ENCODE assay signal across 12 cellular contexts in genomic region chr3:9901967-9902366, GRCh38. TPM values are rescaled to one million over a fixed set of nuclear protein-coding genes. Genes with fewer than 3 reads are reported as not detected.
DNase-seq lines count a peak whose midpoint lies in the region; ATAC-seq and TF ChIP-seq lines count a peak whose summit lies in the region.
"Had no signal": no experiment of that assay in that cellular context is flagged by ENCODE, and none has a peak within 500 bp of the region (broad histone marks: within the 10 kb centered on the region; RNA-seq: fewer than 3 reads in every experiment).

No MANE protein-coding gene starts in this region.

- POLR2A ChIA-PET in activated CD4-positive, alpha-beta memory T cell treated with anti-CD3 and anti-CD28 coated beads for 36 hours (lab: Charles Lee), result interaction anchor here (0.6 to 2.6 kb wide), 6 partner anchors 8 to 381 kb away, joined by 3 to 16 read pairs (median 5); partner anchors contain the start of gene JAGN1

- H3K27ac ChIP-seq in esophagus squamous epithelium (peak overlapping the region in 3 of 4 donors; percentile 77 to 83 (median 81)), tibial artery (peak overlapping the region; percentile 79 to 82), adrenal gland (no peak overlapping the region), endodermal cell (ENCODE audit: low read depth, low read length) (no peak overlapping the region)

- H3K4me1 ChIP-seq in esophagus squamous epithelium (peaks cover 11 to 53% (median 25%) of the 10 kb centered on the region in 3 donors), tibial artery (peaks cover 0 to 47% (median 17%) of the 10 kb centered on the region in 4 donors), adrenal gland (replicated peaks in 1 of 2) (peaks cover 13 to 14% of the 10 kb centered on the region in 2 donors), endodermal cell (ENCODE audit: control insufficient read depth, insufficient read depth, low read length) (no peaks in the 10 kb centered on the region)

- peak; percentile 59 for DNase-seq in activated CD8-positive, alpha-beta memory T cell treated with anti-CD3 and anti-CD28 coated beads, Interleukin-2, amount 10 ng/mL, durations not matched to agents 7 days and 5 days
- no peak for DNase-seq in activated CD8-positive, alpha-beta memory T cell treated with anti-CD3 and anti-CD28 coated beads, Interleukin-2, amount 50 U/mL, for 48 hours
- peak; percentile 70 for DNase-seq in activated CD4-positive, alpha-beta memory T cell treated with anti-CD3 and anti-CD28 coated beads for 36 hours
- DNase-seq in esophagus squamous epithelium (lab: John Stamatoyannopoulos, UW), result no peak
- no peak for DNase-seq in tibial artery
- no peak for DNase-seq in adrenal gland
- DNase-seq in endodermal cell, result no peak
- no peak for DNase-seq in NCI-H1048 (lab: John Stamatoyannopoulos, UW)
- DNase-seq: activated gamma-delta T cell, NCI-H1436, sigmoid colon had no signal

- TF ChIP-seq POLR2A in esophagus squamous epithelium (IDR thresholded peaks at IDR 0.05) (no peak), adrenal gland (IDR thresholded peaks at IDR 0.05) (no peak)

- CTCF ChIA-PET in activated CD8-positive, alpha-beta memory T cell treated with anti-CD3 and anti-CD28 coated beads, Interleukin-2, amount 10 ng/mL, durations not matched to agents 7 days and 5 days (lab: Charles Lee), result interaction anchor here (0.9 to 3.7 kb wide), 4 partner anchors 10 to 61 kb away, joined by 3 to 16 read pairs (median 4); partner anchors contain the start of gene CRELD1
- CTCF ChIA-PET in activated CD4-positive, alpha-beta memory T cell treated with anti-CD3 and anti-CD28 coated beads for 36 hours (lab: Charles Lee), result interaction anchor here (1.0 to 1.7 kb wide), 4 partner anchors 8 to 53 kb away, joined by 3 to 9 read pairs (median 6); no protein-coding TSS in a partner anchor

- peaks cover 25% of the 10 kb centered on the region for H3K4me1 Mint-ChIP-seq in activated CD8-positive, alpha-beta memory T cell treated with anti-CD3 and anti-CD28 coated beads, Interleukin-2, amount 10 ng/mL, durations not matched to agents 7 days and 5 days
- peaks cover 29% of the 10 kb centered on the region for H3K4me1 Mint-ChIP-seq in activated CD4-positive, alpha-beta memory T cell treated with anti-CD3 and anti-CD28 coated beads for 36 hours (ENCODE audit: low read depth)
- peaks cover 22% of the 10 kb centered on the region for H3K4me1 Mint-ChIP-seq in endodermal cell

- no peaks in the 10 kb centered on the region for H3K9me3 Mint-ChIP-seq in activated CD8-positive, alpha-beta memory T cell treated with anti-CD3 and anti-CD28 coated beads, Interleukin-2, amount 10 ng/mL, durations not matched to agents 7 days and 5 days (ENCODE audit: low read depth)
- no peaks in the 10 kb centered on the region for H3K9me3 Mint-ChIP-seq in activated CD4-positive, alpha-beta memory T cell treated with anti-CD3 and anti-CD28 coated beads for 36 hours
- no peaks in the 10 kb centered on the region for H3K9me3 Mint-ChIP-seq in endodermal cell

- peak overlapping the region; percentile 25 for H3K27ac Mint-ChIP-seq in activated CD8-positive, alpha-beta memory T cell treated with anti-CD3 and anti-CD28 coated beads, Interleukin-2, amount 10 ng/mL, durations not matched to agents 7 days and 5 days
- peak overlapping the region; percentile 78 for H3K27ac Mint-ChIP-seq in activated CD4-positive, alpha-beta memory T cell treated with anti-CD3 and anti-CD28 coated beads for 36 hours
- H3K27ac Mint-ChIP-seq in endodermal cell, result no peak overlapping the region

- intact Hi-C loops in activated CD4-positive, alpha-beta memory T cell treated with anti-CD3 and anti-CD28 coated beads for 36 hours (cut with micrococcal nuclease), result loop anchor here (2.0 kb wide), 1 partner anchor 15 kb away; the partner anchor contains the start of gene IL17RC
- intact Hi-C loops in esophagus squamous epithelium (cut with DNase I), result no loop called here
- intact Hi-C loops in tibial artery (cut with DNase I; ENCODE audit: low total_unique reads), result loop anchor here (5.0 kb wide), 1 partner anchor 400 kb away; no protein-coding TSS in a partner anchor
- intact Hi-C loops in adrenal gland (cut with DNase I), result no loop called here

- no peaks in the 10 kb centered on the region for H3K27me3 Mint-ChIP-seq in activated CD8-positive, alpha-beta memory T cell treated with anti-CD3 and anti-CD28 coated beads, Interleukin-2, amount 10 ng/mL, durations not matched to agents 7 days and 5 days
- H3K27me3 Mint-ChIP-seq in activated CD4-positive, alpha-beta memory T cell treated with anti-CD3 and anti-CD28 coated beads for 36 hours, result no peaks in the 10 kb centered on the region
- peaks cover 1% of the 10 kb centered on the region for H3K27me3 Mint-ChIP-seq in endodermal cell (ENCODE audit: insufficient read depth)

- H3K9ac ChIP-seq in endodermal cell (ENCODE audit: extremely low read depth, low read length, poor library complexity, severe bottlenecking), result no peak overlapping the region

- H3K4me3 ChIP-seq in esophagus squamous epithelium (no peak overlapping the region), tibial artery (no peak overlapping the region), adrenal gland (no peak overlapping the region), endodermal cell (ENCODE audit: low read length) (no peak overlapping the region)
- H3K4me3 ChIP-seq: A549 had no signal

- no peaks in the 10 kb centered on the region for H3K27me3 ChIP-seq in esophagus squamous epithelium
- H3K27me3 ChIP-seq in tibial artery, result no peaks in the 10 kb centered on the region
- no peaks in the 10 kb centered on the region for H3K27me3 ChIP-seq in adrenal gland
- no peaks in the 10 kb centered on the region for H3K27me3 ChIP-seq in endodermal cell (ENCODE audit: control insufficient read depth, insufficient read depth, low read length, poor library complexity, severe bottlenecking)
- H3K27me3 ChIP-seq: sigmoid colon had no signal

- WGBS in esophagus squamous epithelium, 2 donors, result 45 to 70% methylated on average over 2 to 4 of the region's 5 CpGs
- WGBS in adrenal gland, 4 donors, result 64 to 80% (median 70%) methylated on average over 2 to 5 of the region's 5 CpGs
- 92 to 100% methylated on average over 4 to 5 of the region's 5 CpGs for WGBS in endodermal cell (ENCODE audit: insufficient coverage in 1 of 2, insufficient read length in 1 of 2), 2 experiments

- peak; percentile 69 for ATAC-seq in activated CD8-positive, alpha-beta memory T cell treated with anti-CD3 and anti-CD28 coated beads, Interleukin-2, amount 10 ng/mL, durations not matched to agents 7 days and 5 days

- H3K9me3 ChIP-seq in esophagus squamous epithelium (no peaks in the 10 kb centered on the region), tibial artery (no peaks in the 10 kb centered on the region), adrenal gland (replicated peaks in 1 of 3) (no peaks in the 10 kb centered on the region), endodermal cell (ENCODE audit: control insufficient read depth, low read length) (no peaks in the 10 kb centered on the region)
- H3K9me3 ChIP-seq: A549, sigmoid colon had no signal

- TF ChIP-seq CTCF in esophagus squamous epithelium (IDR thresholded peaks at IDR 0.05), result no peak
- no peak for TF ChIP-seq CTCF in tibial artery (IDR thresholded peaks at IDR 0.05)
- no peak for TF ChIP-seq CTCF in adrenal gland (IDR thresholded peaks at IDR 0.05)
- no peak for TF ChIP-seq CTCF in endodermal cell (conservative IDR thresholded peaks at IDR 0.05)

- H3K36me3 Mint-ChIP-seq in activated CD8-positive, alpha-beta memory T cell treated with anti-CD3 and anti-CD28 coated beads, Interleukin-2, amount 10 ng/mL, durations not matched to agents 7 days and 5 days, result no peaks in the 10 kb centered on the region
- no peaks in the 10 kb centered on the region for H3K36me3 Mint-ChIP-seq in activated CD4-positive, alpha-beta memory T cell treated with anti-CD3 and anti-CD28 coated beads for 36 hours
- H3K36me3 Mint-ChIP-seq in endodermal cell (ENCODE audit: low read depth), result no peaks in the 10 kb centered on the region

- H3K36me3 ChIP-seq in esophagus squamous epithelium (peaks cover 0 to 11% (median 0%) of the 10 kb centered on the region in 3 donors), tibial artery (peaks cover 4 to 9% (median 7%) of the 10 kb centered on the region in 3 donors), adrenal gland (replicated peaks in 1 of 2) (no peaks in the 10 kb centered on the region), endodermal cell (ENCODE audit: control insufficient read depth, insufficient read depth, low read length) (no peaks in the 10 kb centered on the region)
- H3K36me3 ChIP-seq: sigmoid colon had no signal

- H3K4me3 Mint-ChIP-seq in activated CD8-positive, alpha-beta memory T cell treated with anti-CD3 and anti-CD28 coated beads, Interleukin-2, amount 10 ng/mL, durations not matched to agents 7 days and 5 days, result no peak overlapping the region
- H3K4me3 Mint-ChIP-seq in activated CD4-positive, alpha-beta memory T cell treated with anti-CD3 and anti-CD28 coated beads for 36 hours, result peak overlapping the region; percentile 44
- no peak overlapping the region for H3K4me3 Mint-ChIP-seq in endodermal cell

RNA-seq across cellular contexts. Expression of gene IL17RE, which starts 0.7 kb away (rescaled TPM):
- 1 to 10 TPM in 1 of 2 experiments, under 1 TPM in 1; 0.68 to 1.9 TPM for total RNA-seq in activated CD8-positive, alpha-beta memory T cell treated with anti-CD3 and anti-CD28 coated beads, Interleukin-2, amount 10 ng/mL, durations not matched to agents 7 days and 5 days
- total RNA-seq in activated CD4-positive, alpha-beta memory T cell treated with anti-CD3 and anti-CD28 coated beads for 36 hours, result 1 to 10 TPM; 1.8 to 1.9 TPM
- total RNA-seq in esophagus squamous epithelium (10 to 100 TPM in 3 of 4 donors, 1 to 10 TPM in 1; 7.5 to 15.3 (median 12.1) TPM), adrenal gland (1 to 10 TPM in 6 of 8 donors, under 1 TPM in 2; 0.24 to 3.3 (median 1.5) TPM), endodermal cell (1 to 10 TPM; 1.2 to 1.6 TPM)
- 1 to 10 TPM in 2 of 3 donors, under 1 TPM in 1; 0.51 to 4.3 (median 2.3) TPM for polyA plus RNA-seq in adrenal gland
- 0.85 TPM for polyA plus RNA-seq in endodermal cell (2013, experiment 1 of 2)
- 0.75 TPM for polyA plus RNA-seq in endodermal cell (2013, experiment 2 of 2)

RNA-seq across cellular contexts. Expression of gene JAGN1, which starts 11.6 kb away (rescaled TPM):
- total RNA-seq in activated CD8-positive, alpha-beta memory T cell treated with anti-CD3 and anti-CD28 coated beads, Interleukin-2, amount 10 ng/mL, durations not matched to agents 7 days and 5 days, result 10 to 100 TPM; 27.9 to 44.0 TPM
- 10 to 100 TPM; 25.0 to 27.8 TPM for total RNA-seq in activated CD4-positive, alpha-beta memory T cell treated with anti-CD3 and anti-CD28 coated beads for 36 hours
- total RNA-seq in esophagus squamous epithelium (10 to 100 TPM; 24.7 to 40.8 (median 33.3) TPM), adrenal gland (100 to 1,000 TPM in 2 of 8 donors, 10 to 100 TPM in 6; 47.2 to 116 (median 63.1) TPM), endodermal cell (10 to 100 TPM; 21.9 to 29.1 TPM)
- 10 to 100 TPM; 31.4 to 69.7 (median 58.2) TPM for polyA plus RNA-seq in adrenal gland
- polyA plus RNA-seq in endodermal cell (2013, experiment 1 of 2), result 43.0 TPM
- 37.7 TPM for polyA plus RNA-seq in endodermal cell (2013, experiment 2 of 2)

RNA-seq across cellular contexts. Expression of gene IL17RC, which starts 14.9 kb away (rescaled TPM):
- total RNA-seq in activated CD8-positive, alpha-beta memory T cell treated with anti-CD3 and anti-CD28 coated beads, Interleukin-2, amount 10 ng/mL, durations not matched to agents 7 days and 5 days, result under 1 TPM; 0.30 to 0.41 TPM
- under 1 TPM; 0.40 to 0.46 TPM for total RNA-seq in activated CD4-positive, alpha-beta memory T cell treated with anti-CD3 and anti-CD28 coated beads for 36 hours
- total RNA-seq in esophagus squamous epithelium (10 to 100 TPM; 30.6 to 48.7 (median 37.4) TPM), adrenal gland (100 to 1,000 TPM in 2 of 8 donors, 10 to 100 TPM in 6; 39.1 to 141 (median 90.4) TPM), endodermal cell (10 to 100 TPM; 15.7 to 19.0 TPM)
- 100 to 1,000 TPM in 2 of 3 donors, 10 to 100 TPM in 1; 20.5 to 283 (median 208) TPM for polyA plus RNA-seq in adrenal gland
- polyA plus RNA-seq in endodermal cell (2013, experiment 1 of 2), result 10.4 TPM
- polyA plus RNA-seq in endodermal cell (2013, experiment 2 of 2), result 11.9 TPM

RNA-seq across cellular contexts. Expression of gene CIDEC, which starts 21.9 kb away (rescaled TPM):
- total RNA-seq in activated CD8-positive, alpha-beta memory T cell treated with anti-CD3 and anti-CD28 coated beads, Interleukin-2, amount 10 ng/mL, durations not matched to agents 7 days and 5 days, result not detected
- total RNA-seq in activated CD4-positive, alpha-beta memory T cell treated with anti-CD3 and anti-CD28 coated beads for 36 hours, result not detected
- not detected for total RNA-seq in esophagus squamous epithelium
- total RNA-seq in adrenal gland, result 1 to 10 TPM in 5 of 8 donors, under 1 TPM in 2, not detected in 1; 0.43 to 5.9 (median 1.4) TPM
- polyA plus RNA-seq in adrenal gland, result 100 to 1,000 TPM in 1 of 3 donors, 1 to 10 TPM in 1, under 1 TPM in 1; 0.38 to 108 (median 3.9) TPM
- total RNA-seq in endodermal cell, result not detected
- polyA plus RNA-seq in endodermal cell (2013, experiment 1 of 2), result not detected
- not detected for polyA plus RNA-seq in endodermal cell (2013, experiment 2 of 2)

RNA-seq across cellular contexts. Expression of gene CRELD1, which starts 31.7 kb away (rescaled TPM):
- total RNA-seq in activated CD8-positive, alpha-beta memory T cell treated with anti-CD3 and anti-CD28 coated beads, Interleukin-2, amount 10 ng/mL, durations not matched to agents 7 days and 5 days, result 10 to 100 TPM; 17.4 to 18.9 TPM
- 10 to 100 TPM; 14.1 to 16.1 TPM for total RNA-seq in activated CD4-positive, alpha-beta memory T cell treated with anti-CD3 and anti-CD28 coated beads for 36 hours
- total RNA-seq in esophagus squamous epithelium (10 to 100 TPM; 10.8 to 17.0 (median 13.8) TPM), adrenal gland (10 to 100 TPM; 28.8 to 95.4 (median 44.9) TPM), endodermal cell (10 to 100 TPM; 35.7 to 43.2 TPM)
- 100 to 1,000 TPM in 1 of 3 donors, 10 to 100 TPM in 2; 30.2 to 137 (median 66.3) TPM for polyA plus RNA-seq in adrenal gland
- polyA plus RNA-seq in endodermal cell (2013, experiment 1 of 2), result 36.2 TPM
- polyA plus RNA-seq in endodermal cell (2013, experiment 2 of 2), result 33.2 TPM

Comparison
In these comparisons a context has a peak if more than half of its experiments do, and no peak if none do; other contexts are left out.
1. DNase-seq: peak in activated CD8-positive, alpha-beta memory T cell treated with anti-CD3 and anti-CD28 coated beads, Interleukin-2, amount 10 ng/mL, durations not matched to agents 7 days and 5 days (single experiment) and activated CD4-positive, alpha-beta memory T cell treated with anti-CD3 and anti-CD28 coated beads for 36 hours (single experiment); none in activated CD8-positive, alpha-beta memory T cell treated with anti-CD3 and anti-CD28 coated beads, Interleukin-2, amount 50 U/mL, for 48 hours (single experiment), esophagus squamous epithelium (single experiment), tibial artery (0 of 2), adrenal gland (0 of 7), endodermal cell (single experiment) and NCI-H1048 (single experiment).
2. H3K27ac ChIP-seq: peak in esophagus squamous epithelium (3 of 4) and tibial artery (2 of 2); none in adrenal gland (0 of 5) and endodermal cell (single experiment).
3. RNA of gene IL17RC, which starts 14.9 kb away (total RNA-seq): 39.1 to 141 TPM in adrenal gland, 30.6 to 48.7 TPM in esophagus squamous epithelium and 15.7 to 19.0 TPM in endodermal cell; 0.40 to 0.46 TPM in activated CD4-positive, alpha-beta memory T cell treated with anti-CD3 and anti-CD28 coated beads for 36 hours and 0.30 to 0.41 TPM in activated CD8-positive, alpha-beta memory T cell treated with anti-CD3 and anti-CD28 coated beads, Interleukin-2, amount 10 ng/mL, durations not matched to agents 7 days and 5 days; every median in the first group is over 10 times any median in the second.
4. intact Hi-C loops: an anchor here in activated CD4-positive, alpha-beta memory T cell treated with anti-CD3 and anti-CD28 coated beads for 36 hours (2.0 kb wide) and tibial artery (5.0 kb wide); none called in esophagus squamous epithelium and adrenal gland.